1 cellular context compared by ENCODE assay signal in the genomic region with DNA sequence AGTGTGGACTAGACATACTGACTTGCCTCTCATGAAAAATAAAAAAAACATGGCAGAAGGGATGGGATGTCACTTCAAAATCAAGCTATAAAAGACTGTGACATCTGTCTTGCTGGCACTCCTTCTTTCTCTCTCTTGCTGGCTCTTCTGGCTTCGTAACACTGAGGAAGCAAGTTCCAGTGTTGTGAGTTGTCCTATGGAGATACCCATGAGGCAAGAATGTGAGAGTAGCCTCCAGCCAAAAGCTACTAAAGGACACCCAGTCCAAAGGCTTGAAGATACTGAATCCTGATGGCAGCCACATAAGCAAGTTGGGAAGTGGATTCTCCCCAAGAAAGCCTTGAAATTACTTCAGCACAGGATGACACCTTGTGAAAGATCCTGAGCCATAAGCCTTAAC.
TF ChIP-seq lines count a peak whose summit lies in the region.

No MANE protein-coding gene starts in this region.

TF ChIP-seq in H1, 55 proteins besides CTCF, POLR2A, EP300 and RAD21:
- TF ChIP-seq, protein P1, sequence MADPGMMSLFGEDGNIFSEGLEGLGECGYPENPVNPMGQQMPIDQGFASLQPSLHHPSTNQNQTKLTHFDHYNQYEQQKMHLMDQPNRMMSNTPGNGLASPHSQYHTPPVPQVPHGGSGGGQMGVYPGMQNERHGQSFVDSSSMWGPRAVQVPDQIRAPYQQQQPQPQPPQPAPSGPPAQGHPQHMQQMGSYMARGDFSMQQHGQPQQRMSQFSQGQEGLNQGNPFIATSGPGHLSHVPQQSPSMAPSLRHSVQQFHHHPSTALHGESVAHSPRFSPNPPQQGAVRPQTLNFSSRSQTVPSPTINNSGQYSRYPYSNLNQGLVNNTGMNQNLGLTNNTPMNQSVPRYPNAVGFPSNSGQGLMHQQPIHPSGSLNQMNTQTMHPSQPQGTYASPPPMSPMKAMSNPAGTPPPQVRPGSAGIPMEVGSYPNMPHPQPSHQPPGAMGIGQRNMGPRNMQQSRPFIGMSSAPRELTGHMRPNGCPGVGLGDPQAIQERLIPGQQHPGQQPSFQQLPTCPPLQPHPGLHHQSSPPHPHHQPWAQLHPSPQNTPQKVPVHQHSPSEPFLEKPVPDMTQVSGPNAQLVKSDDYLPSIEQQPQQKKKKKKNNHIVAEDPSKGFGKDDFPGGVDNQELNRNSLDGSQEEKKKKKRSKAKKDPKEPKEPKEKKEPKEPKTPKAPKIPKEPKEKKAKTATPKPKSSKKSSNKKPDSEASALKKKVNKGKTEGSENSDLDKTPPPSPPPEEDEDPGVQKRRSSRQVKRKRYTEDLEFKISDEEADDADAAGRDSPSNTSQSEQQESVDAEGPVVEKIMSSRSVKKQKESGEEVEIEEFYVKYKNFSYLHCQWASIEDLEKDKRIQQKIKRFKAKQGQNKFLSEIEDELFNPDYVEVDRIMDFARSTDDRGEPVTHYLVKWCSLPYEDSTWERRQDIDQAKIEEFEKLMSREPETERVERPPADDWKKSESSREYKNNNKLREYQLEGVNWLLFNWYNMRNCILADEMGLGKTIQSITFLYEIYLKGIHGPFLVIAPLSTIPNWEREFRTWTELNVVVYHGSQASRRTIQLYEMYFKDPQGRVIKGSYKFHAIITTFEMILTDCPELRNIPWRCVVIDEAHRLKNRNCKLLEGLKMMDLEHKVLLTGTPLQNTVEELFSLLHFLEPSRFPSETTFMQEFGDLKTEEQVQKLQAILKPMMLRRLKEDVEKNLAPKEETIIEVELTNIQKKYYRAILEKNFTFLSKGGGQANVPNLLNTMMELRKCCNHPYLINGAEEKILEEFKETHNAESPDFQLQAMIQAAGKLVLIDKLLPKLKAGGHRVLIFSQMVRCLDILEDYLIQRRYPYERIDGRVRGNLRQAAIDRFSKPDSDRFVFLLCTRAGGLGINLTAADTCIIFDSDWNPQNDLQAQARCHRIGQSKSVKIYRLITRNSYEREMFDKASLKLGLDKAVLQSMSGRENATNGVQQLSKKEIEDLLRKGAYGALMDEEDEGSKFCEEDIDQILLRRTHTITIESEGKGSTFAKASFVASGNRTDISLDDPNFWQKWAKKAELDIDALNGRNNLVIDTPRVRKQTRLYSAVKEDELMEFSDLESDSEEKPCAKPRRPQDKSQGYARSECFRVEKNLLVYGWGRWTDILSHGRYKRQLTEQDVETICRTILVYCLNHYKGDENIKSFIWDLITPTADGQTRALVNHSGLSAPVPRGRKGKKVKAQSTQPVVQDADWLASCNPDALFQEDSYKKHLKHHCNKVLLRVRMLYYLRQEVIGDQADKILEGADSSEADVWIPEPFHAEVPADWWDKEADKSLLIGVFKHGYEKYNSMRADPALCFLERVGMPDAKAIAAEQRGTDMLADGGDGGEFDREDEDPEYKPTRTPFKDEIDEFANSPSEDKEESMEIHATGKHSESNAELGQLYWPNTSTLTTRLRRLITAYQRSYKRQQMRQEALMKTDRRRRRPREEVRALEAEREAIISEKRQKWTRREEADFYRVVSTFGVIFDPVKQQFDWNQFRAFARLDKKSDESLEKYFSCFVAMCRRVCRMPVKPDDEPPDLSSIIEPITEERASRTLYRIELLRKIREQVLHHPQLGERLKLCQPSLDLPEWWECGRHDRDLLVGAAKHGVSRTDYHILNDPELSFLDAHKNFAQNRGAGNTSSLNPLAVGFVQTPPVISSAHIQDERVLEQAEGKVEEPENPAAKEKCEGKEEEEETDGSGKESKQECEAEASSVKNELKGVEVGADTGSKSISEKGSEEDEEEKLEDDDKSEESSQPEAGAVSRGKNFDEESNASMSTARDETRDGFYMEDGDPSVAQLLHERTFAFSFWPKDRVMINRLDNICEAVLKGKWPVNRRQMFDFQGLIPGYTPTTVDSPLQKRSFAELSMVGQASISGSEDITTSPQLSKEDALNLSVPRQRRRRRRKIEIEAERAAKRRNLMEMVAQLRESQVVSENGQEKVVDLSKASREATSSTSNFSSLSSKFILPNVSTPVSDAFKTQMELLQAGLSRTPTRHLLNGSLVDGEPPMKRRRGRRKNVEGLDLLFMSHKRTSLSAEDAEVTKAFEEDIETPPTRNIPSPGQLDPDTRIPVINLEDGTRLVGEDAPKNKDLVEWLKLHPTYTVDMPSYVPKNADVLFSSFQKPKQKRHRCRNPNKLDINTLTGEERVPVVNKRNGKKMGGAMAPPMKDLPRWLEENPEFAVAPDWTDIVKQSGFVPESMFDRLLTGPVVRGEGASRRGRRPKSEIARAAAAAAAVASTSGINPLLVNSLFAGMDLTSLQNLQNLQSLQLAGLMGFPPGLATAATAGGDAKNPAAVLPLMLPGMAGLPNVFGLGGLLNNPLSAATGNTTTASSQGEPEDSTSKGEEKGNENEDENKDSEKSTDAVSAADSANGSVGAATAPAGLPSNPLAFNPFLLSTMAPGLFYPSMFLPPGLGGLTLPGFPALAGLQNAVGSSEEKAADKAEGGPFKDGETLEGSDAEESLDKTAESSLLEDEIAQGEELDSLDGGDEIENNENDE (IDR thresholded peaks at IDR 0.05; ENCODE audit: insufficient replicate concordance, low read length): no peak
- TF ChIP-seq, protein P2, sequence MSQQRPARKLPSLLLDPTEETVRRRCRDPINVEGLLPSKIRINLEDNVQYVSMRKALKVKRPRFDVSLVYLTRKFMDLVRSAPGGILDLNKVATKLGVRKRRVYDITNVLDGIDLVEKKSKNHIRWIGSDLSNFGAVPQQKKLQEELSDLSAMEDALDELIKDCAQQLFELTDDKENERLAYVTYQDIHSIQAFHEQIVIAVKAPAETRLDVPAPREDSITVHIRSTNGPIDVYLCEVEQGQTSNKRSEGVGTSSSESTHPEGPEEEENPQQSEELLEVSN (IDR thresholded peaks at IDR 0.05): no peak
- TF ChIP-seq, protein P3, sequence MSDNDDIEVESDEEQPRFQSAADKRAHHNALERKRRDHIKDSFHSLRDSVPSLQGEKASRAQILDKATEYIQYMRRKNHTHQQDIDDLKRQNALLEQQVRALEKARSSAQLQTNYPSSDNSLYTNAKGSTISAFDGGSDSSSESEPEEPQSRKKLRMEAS (IDR thresholded peaks at IDR 0.05): no peak
- TF ChIP-seq ZNF274 (IDR thresholded peaks at IDR 0.05; ENCODE audit: borderline replicate concordance, extremely low read depth, low read length) (no peak), ASH2L (IDR thresholded peaks at IDR 0.05; ENCODE audit: low read length) (no peak)
